7 cellular contexts compared by ENCODE assay signal in genomic region chr7:116955801-116956514, GRCh38. TPM values are rescaled to one million over a fixed set of nuclear protein-coding genes. Genes with fewer than 3 reads are reported as not detected.
DNase-seq lines count a peak whose midpoint lies in the region; ATAC-seq, FAIRE-seq and TF ChIP-seq lines count a peak whose summit lies in the region.

No MANE protein-coding gene starts in this region.

- peak overlapping the region; percentile 91 for H3K4me2 ChIP-seq in keratinocyte (ENCODE audit: control insufficient read depth, extremely low read depth, insufficient read depth, low read depth, low read length)

- H3K36me3 ChIP-seq in keratinocyte (ENCODE audit: control insufficient read depth in 2 of 2, extremely low read depth in 1 of 2, insufficient read depth in 2 of 2, low read length in 2 of 2) = peaks cover 0 to 4% of the 10 kb centered on the region in 2 experiments

- H3K27me3 ChIP-seq in keratinocyte (ENCODE audit: control insufficient read depth, extremely low read depth, insufficient read depth, low read length) = no peaks in the 10 kb centered on the region

- no peak overlapping the region for H3K27ac ChIP-seq in keratinocyte (ENCODE audit: control insufficient read depth, insufficient read depth, low read length)

- H2AFZ ChIP-seq in keratinocyte (ENCODE audit: control insufficient read depth, low read length) = no peak overlapping the region

- ATAC-seq in GM18909 (IDR thresholded peaks at IDR 0.05; ENCODE audit: poor library complexity, unreplicated experiment) (peak; percentile 81), HG02759 (IDR thresholded peaks at IDR 0.05; ENCODE audit: unreplicated experiment) (peak; percentile 72)

- H3K4me3 ChIP-seq in keratinocyte (ENCODE audit: control insufficient read depth in 2 of 3, extremely low read depth in 1 of 3, insufficient read depth in 2 of 3, low read depth in 1 of 3, low read length in 3 of 3) = no peak overlapping the region

- H3K79me2 ChIP-seq in keratinocyte (ENCODE audit: control insufficient read depth, insufficient read depth, low read length) = peaks cover 25% of the 10 kb centered on the region

- peaks cover 11% of the 10 kb centered on the region for H3K4me1 ChIP-seq in keratinocyte (ENCODE audit: control insufficient read depth, extremely low read depth, insufficient read depth, low read length)

- H3K9ac ChIP-seq in keratinocyte (ENCODE audit: control insufficient read depth, extremely low read depth, insufficient read depth, low read length) = no peak overlapping the region

- no peaks in the 10 kb centered on the region for H3K9me1 ChIP-seq in keratinocyte (ENCODE audit: control insufficient read depth, extremely low read depth, insufficient read depth, low read length)

- no peak for FAIRE-seq in keratinocyte (lab: Jason Lieb, UNC)

- no peak for TF ChIP-seq CTCF in keratinocyte (optimal IDR thresholded peaks at IDR 0.05 in 1 of 3, IDR thresholded peaks at IDR 0.05 in 1 of 3, conservative IDR thresholded peaks at IDR 0.05 in 1 of 3; ENCODE audit: extremely low read depth in 1 of 3, insufficient read depth in 2 of 3, low read length in 3 of 3)

- dilution Hi-C loops in keratinocyte (cut with MboI; ENCODE audit: extremely low pct_ligation_motif_present, low sequenced_read_pairs) = no loop called here

- H4K20me1 ChIP-seq in keratinocyte (ENCODE audit: control insufficient read depth, extremely low read depth, insufficient read depth, low read length) = no peaks in the 10 kb centered on the region

- no peaks in the 10 kb centered on the region for H3K9me3 ChIP-seq in keratinocyte (ENCODE audit: control insufficient read depth, low read depth, low read length)

- DNase-seq in RPMI8226 (peak; percentile 27), keratinocyte (ENCODE audit: low read depth, low spot score) (no peak), NCI-H2029 (lab: John Stamatoyannopoulos, UW) (no peak), SHP77 treated with DMSO at 0.1 percent for 48 hours (lab: John Stamatoyannopoulos, UW) (no peak), NCI-H748 (lab: John Stamatoyannopoulos, UW; ENCODE audit: unreplicated experiment) (no peak)

RNA-seq across cellular contexts. Expression of gene ST7, which starts 2.7 kb away (rescaled TPM):
- 15.0 to 18.4 TPM (median 16.9 TPM) in 3 replicates for polyA plus RNA-seq in keratinocyte
- 6.1 TPM for polyA plus RNA-seq in keratinocyte (2011; ENCODE audit: low read depth)
- 8.1 and 14.3 TPM in 2 replicates for polyA plus RNA-seq in keratinocyte (2011; cell fraction: cytosol; rRNA removed)
- 24.4 and 28.0 TPM in 2 replicates for polyA plus RNA-seq in keratinocyte (2011; cell fraction: nucleus; rRNA removed)
- polyA plus RNA-seq in keratinocyte (2012; ENCODE audit: low replicate concordance) = 8.8 and 12.9 TPM in 2 replicates
- 9.2 to 22.3 TPM (median 17.7 TPM) in 3 replicates for polyA minus RNA-seq in keratinocyte
- 12.3 TPM for polyA minus RNA-seq in keratinocyte (2011; cell fraction: cytosol; rRNA and poly(A)+ RNA removed)
- polyA minus RNA-seq in keratinocyte (2011; cell fraction: nucleus; rRNA and poly(A)+ RNA removed) = 29.3 and 34.0 TPM in 2 replicates
